ENCODE assay signal across 8 cellular contexts in the genomic region with DNA sequence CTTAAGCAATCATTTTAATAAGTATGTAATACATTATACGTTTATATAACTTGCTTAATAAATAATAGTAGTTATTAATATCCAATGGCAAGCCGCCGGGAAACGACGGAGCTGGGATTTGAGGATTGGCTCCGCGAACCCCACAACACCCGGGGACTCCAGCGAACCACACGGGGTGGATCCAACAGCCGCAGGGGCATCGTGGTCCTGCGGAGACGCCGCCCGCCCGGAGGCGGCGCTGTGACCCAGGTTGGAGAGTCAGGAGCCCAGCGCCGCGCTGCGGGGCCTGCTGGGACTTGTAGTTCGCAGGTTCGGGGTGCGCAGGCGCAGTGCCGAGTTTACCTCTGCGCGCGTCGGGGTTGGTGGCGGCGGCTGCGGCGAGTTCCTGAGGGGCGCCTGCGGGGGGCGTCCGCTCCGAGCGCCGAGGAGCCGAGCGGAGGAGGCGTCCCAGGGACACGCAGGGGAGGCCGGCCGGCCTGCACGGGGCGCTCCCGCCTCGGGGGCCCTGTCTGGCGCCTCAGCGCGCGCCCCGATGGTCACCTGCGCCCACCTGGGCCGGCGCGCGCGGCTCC. TPM values are rescaled to one million over a fixed set of nuclear protein-coding genes. Genes with fewer than 3 reads are reported as not detected.
DNase-seq lines count a peak whose midpoint lies in the region; ATAC-seq, FAIRE-seq and TF ChIP-seq lines count a peak whose summit lies in the region.

Gene ZNF554, plus strand, starts transcription at position 329 of the 572 bp plus-strand sequence. Its CDS starts 204 bp downstream, at position 533.

- TF ChIP-seq EP300 in HepG2 (IDR thresholded peaks at IDR 0.05; ENCODE audit: low read depth in 2 of 2, low read length in 2 of 2) = peak in 1 of 2 experiments; percentile 38; a peak in 1 of 4 replicates
- no peak for TF ChIP-seq EP300 in HepG2 (CRISPR knock-in tag; IDR thresholded peaks at IDR 0.05; ENCODE audit: borderline replicate concordance)

- H2AFZ ChIP-seq in HepG2 (ENCODE audit: low read length) = no peak within 1 kb of the TSS

- H3K27ac ChIP-seq in HepG2 (ENCODE audit: extremely low read length, insufficient read depth, low read length) = peak within 1 kb of the TSS; percentile 21

- H3K4me2 ChIP-seq in HepG2 (ENCODE audit: low read depth, low read length) = peak within 1 kb of the TSS; percentile 88

- intact Hi-C loops in CD14-positive monocyte (cut with micrococcal nuclease) (loop anchor here (5.0 to 10.0 kb wide), 2 partner anchors 53 to 365 kb away; partner anchors contain the start of gene NCLN (in 1 of the 2)), HepG2 (cut with micrococcal nuclease; ENCODE audit: unreplicated experiment) (loop anchor here (2.0 kb wide), 2 partner anchors 21 to 47 kb away; partner anchors contain the start of genes ZNF555 and ZNF556)

- H3K4me3 ChIP-seq in HepG2 (replicated peaks in 1 of 3; ENCODE audit: insufficient read depth in 1 of 3, low read depth in 2 of 3, low read length in 3 of 3) = peak within 1 kb of the TSS; percentile 60 to 84 (median 81)

- H3K4me1 Mint-ChIP-seq in CD14-positive monocyte = peaks cover 9% of the 10 kb centered on the region

- no peaks in the 10 kb centered on the region for H3K79me2 ChIP-seq in HepG2 (ENCODE audit: insufficient read depth, low read length)

- no peaks in the 10 kb centered on the region for H4K20me1 ChIP-seq in HepG2 (ENCODE audit: insufficient read depth, low read length)

- TF ChIP-seq POLR2A in HepG2 (IDR thresholded peaks at IDR 0.05; ENCODE audit: insufficient read depth in 1 of 2, low read depth in 2 of 2, low read length in 2 of 2) = peak; percentile 10 to 60; a peak in 1 of 4 replicates

- no peaks in the 10 kb centered on the region; a peak in 1 of 5 replicates for H3K36me3 ChIP-seq in HepG2 (replicated peaks in 1 of 2; ENCODE audit: control insufficient read depth in 1 of 2, insufficient read depth in 2 of 2, low read length in 2 of 2)

- H3K9me3 Mint-ChIP-seq in CD14-positive monocyte = peaks cover 0 to 13% (median 5%) of the 10 kb centered on the region in 7 donors

- in situ Hi-C loops in HepG2 (cut with HindIII; ENCODE audit: extremely low pct_ligation_motif_present, low pct_unique_long_range_greater_than_20kb) = loop anchor here (10.0 kb wide), 1 partner anchor 55 kb away; no protein-coding TSS in a partner anchor

- POLR2A ChIA-PET in HepG2 (lab: Yijun Ruan, JAX) = interaction anchor here (1.0 to 1.7 kb wide), 6 partner anchors 8 to 47 kb away, joined by 4 to 11 read pairs (median 6); partner anchors contain the start of genes THOP1, ZNF555 and ZNF556

- peak; percentile 96 for TF ChIP-seq CTCF in CD14-positive monocyte (IDR thresholded peaks at IDR 0.05)
- peak; percentile 97 for TF ChIP-seq CTCF in HepG2 (CRISPR knock-in tag; IDR thresholded peaks at IDR 0.05)

- no peak for FAIRE-seq in HepG2 (lab: Jason Lieb, UNC)

- no peaks in the 10 kb centered on the region for H3K27me3 ChIP-seq in HepG2 (ENCODE audit: control insufficient read depth in 1 of 2, insufficient read depth in 2 of 2, low read length in 2 of 2)

- H3K36me3 Mint-ChIP-seq in CD14-positive monocyte = peaks cover 4 to 17% of the 10 kb centered on the region in 2 donors

- CTCF ChIA-PET in HepG2 (lab: Yijun Ruan, JAX; ENCODE audit: low intra/inter-chr PET ratio, low total read pairs) = interaction anchor here (1.0 to 1.5 kb wide), 3 partner anchors 21 to 53 kb away, joined by 3 to 7 read pairs (median 4); no protein-coding TSS in a partner anchor

- peak within 1 kb of the TSS in 3 of 7 donors; percentile 24 to 38 (median 31) for H3K27ac Mint-ChIP-seq in CD14-positive monocyte

- peak; percentile 97 for TF ChIP-seq RAD21 in HepG2 (CRISPR knock-in tag; IDR thresholded peaks at IDR 0.05)

- peak; percentile 95 for DNase-seq in CD14-positive monocyte (ENCODE audit: low spot score)
- peak; percentile 63 for DNase-seq in NCI-H526 treated with DMSO at 0.1 percent for 48 hours (lab: John Stamatoyannopoulos, UW)
- peak; percentile 99 for DNase-seq in activated CD4-positive, alpha-beta T cell treated with anti-CD3 and anti-CD28 coated beads, Interleukin-2, amount 50 U/mL, for 1 hour
- peak; percentile 97 for DNase-seq in dermis blood vessel endothelial cell
- peak; percentile 91 for DNase-seq in HepG2 (ENCODE audit: low spot score)
- peak; percentile 97 to 99 for DNase-seq in stimulated activated CD4-positive, alpha-beta T cell treated with anti-CD3 and anti-CD28 coated beads, Interleukin-2, amount 100 ng/mL, for 48 hours

- peaks cover 0 to 2% (median 0%) of the 10 kb centered on the region in 3 donors for H3K27me3 Mint-ChIP-seq in CD14-positive monocyte (ENCODE audit: low read depth in 3 of 3)

- no peaks in the 10 kb centered on the region for H3K9me3 ChIP-seq in HepG2 (ENCODE audit: low read length)

- no TSS peak for BruUV-seq in HepG2 (replicated peaks; lab: Mats Ljungman, UMichigan)

- WGBS in HepG2 (ENCODE audit: low lambda C conversion rate) = 0% methylated on average over 7 of the region's 64 CpGs

- H3K4me3 Mint-ChIP-seq in CD14-positive monocyte = peak within 1 kb of the TSS; percentile 75 to 90

- ATAC-seq in GM19351 (IDR thresholded peaks at IDR 0.05; ENCODE audit: unreplicated experiment) (peak; percentile 94), HG03521 (IDR thresholded peaks at IDR 0.05; ENCODE audit: unreplicated experiment) (peak; percentile 88), HepG2 (peak; percentile 87)

- peak within 1 kb of the TSS; percentile 84 for H3K9ac ChIP-seq in HepG2 (ENCODE audit: insufficient read depth, low read depth, low read length)

- H3K4me1 ChIP-seq in HepG2 (ENCODE audit: insufficient read depth, low read length) = no peaks in the 10 kb centered on the region; the same call in 1 of the 2 replicates

TF ChIP-seq in HepG2, 621 proteins besides CTCF, POLR2A, EP300 and RAD21 (continues in another document):
- TF ChIP-seq RXRA (CRISPR knock-in tag; IDR thresholded peaks at IDR 0.05) (peak; percentile 56), ZNF530 (CRISPR knock-in tag; IDR thresholded peaks at IDR 0.05; ENCODE audit: low read depth) (no peak), KLF9 (CRISPR knock-in tag; IDR thresholded peaks at IDR 0.05; ENCODE audit: low read depth) (no peak), KDM5A (IDR thresholded peaks at IDR 0.05; ENCODE audit: borderline replicate concordance, low read length) (no peak), ZNF768 (CRISPR knock-in tag; IDR thresholded peaks at IDR 0.05) (peak; percentile 44; the same call in 1 of the 2 replicates), ZBTB7B (CRISPR knock-in tag; IDR thresholded peaks at IDR 0.05) (no peak), ZNF746 (CRISPR knock-in tag; IDR thresholded peaks at IDR 0.05) (0 out of 2 replicates have a peak, but pooled peaks have one; percentile 59), CREB3 (CRISPR knock-in tag; IDR thresholded peaks at IDR 0.05) (no peak), GFI1 (CRISPR knock-in tag; IDR thresholded peaks at IDR 0.05; ENCODE audit: borderline replicate concordance) (peak; percentile 65; the same call in 1 of the 2 replicates), MAFF (IDR thresholded peaks at IDR 0.05; ENCODE audit: low read depth, low read length) (no peak), ZNF335 (CRISPR knock-in tag; IDR thresholded peaks at IDR 0.05) (peak; percentile 50; the same call in 1 of the 2 replicates), KLF13 (CRISPR knock-in tag; IDR thresholded peaks at IDR 0.05) (no peak), NFE2L2 (IDR thresholded peaks at IDR 0.05; ENCODE audit: low read length) (no peak)

RNA-seq across cellular contexts. Expression of gene ZNF554, which starts in this region (rescaled TPM):
- under 1 TPM; 0.79 to 0.91 TPM for polyA plus RNA-seq in CD14-positive monocyte
- total RNA-seq in dermis blood vessel endothelial cell = 3.1 and 4.9 TPM in 2 replicates
- total RNA-seq in HepG2 (2016; rRNA removed; fragmentation: Illumina TruSeq; extraction: Trizol) = 2.7 and 3.0 TPM in 2 replicates
- 0.88 and 1.3 TPM in 2 replicates for total RNA-seq in HepG2 (2016; cell fraction: cytosol; rRNA removed; fragmentation: Illumina TruSeq; extraction: Trizol; ENCODE audit: low read depth)
- total RNA-seq in HepG2 (2016; cell fraction: insoluble cytoplasmic fraction; rRNA removed; fragmentation: Illumina TruSeq; extraction: Trizol) = 2.8 and 2.9 TPM in 2 replicates
- 2.2 and 2.7 TPM in 2 replicates for total RNA-seq in HepG2 (2016; cell fraction: membrane; rRNA removed; fragmentation: Illumina TruSeq; extraction: Trizol)
- 2.4 and 2.6 TPM in 2 replicates for total RNA-seq in HepG2 (2016; cell fraction: nucleus; rRNA removed; fragmentation: Illumina TruSeq; extraction: Trizol)
- 2.2 and 2.4 TPM in 2 replicates for polyA plus RNA-seq in HepG2 (2011; rRNA removed)
- 1.0 and 1.8 TPM in 2 replicates for polyA plus RNA-seq in HepG2 (2011; cell fraction: cytosol; rRNA removed)
- polyA plus RNA-seq in HepG2 (2011; cell fraction: nucleus; rRNA removed) = 2.7 and 4.3 TPM in 2 replicates
- 2.4 and 2.5 TPM in 2 replicates for polyA plus RNA-seq in HepG2 (2012)
- polyA plus RNA-seq in HepG2 (2016; cell fraction: cytosol; fragmentation: Illumina TruSeq; extraction: Trizol; ENCODE audit: low read depth) = 0.44 and 0.53 TPM in 2 replicates
- 1.6 and 1.8 TPM in 2 replicates for polyA plus RNA-seq in HepG2 (2016; cell fraction: insoluble cytoplasmic fraction; fragmentation: Illumina TruSeq; extraction: Trizol; ENCODE audit: low read depth)
- 1.1 and 1.3 TPM in 2 replicates for polyA plus RNA-seq in HepG2 (2016; cell fraction: membrane; fragmentation: Illumina TruSeq; extraction: Trizol; ENCODE audit: low read depth)
- 4.4 and 5.6 TPM in 2 replicates for polyA plus RNA-seq in HepG2 (2016; cell fraction: nucleus; fragmentation: Illumina TruSeq; extraction: Trizol; ENCODE audit: insufficient read depth, low read depth)
- polyA minus RNA-seq in HepG2 (2011; rRNA and poly(A)+ RNA removed; ENCODE audit: low replicate concordance) = 1.1 and 2.6 TPM in 2 replicates
- 1.5 and 1.6 TPM in 2 replicates for polyA minus RNA-seq in HepG2 (2011; cell fraction: cytosol; rRNA and poly(A)+ RNA removed)
- polyA minus RNA-seq in HepG2 (2011; cell fraction: nucleus; rRNA and poly(A)+ RNA removed) = 1.8 and 2.6 TPM in 2 replicates

Comparison
In these comparisons a context has a peak if more than half of its experiments do, and no peak if none do; other contexts are left out.
1. Peak in every context shown above with its lines: DNase-seq, ATAC-seq, H3K4me3 ChIP-seq and H3K27ac ChIP-seq.
2. Peak in DNase-seq in CD14-positive monocyte; RNA of the gene not detected or under 1 TPM.